Comparison of ENCODE assay signal across 8 cellular contexts in genomic region chr7:1433128-1433920, GRCh38.
"Had no signal": no experiment of that assay in that cellular context is flagged by ENCODE, and none has a peak within 500 bp of the region (broad histone marks: within the 10 kb centered on the region; RNA-seq: fewer than 3 reads in every experiment).

No MANE protein-coding gene starts in this region.

- FAIRE-seq: astrocyte, bronchial epithelial cell had no signal

- DNase-seq: Kasumi-1, KG1, NCI-H510A had no signal

- H3K4me1 ChIP-seq: adrenal gland had no signal

- H3K4me3 ChIP-seq: adrenal gland, body of pancreas had no signal

- H3K27me3 ChIP-seq: adrenal gland had no signal

- H3K9me3 ChIP-seq: adrenal gland, body of pancreas had no signal

- H3K27ac ChIP-seq: adrenal gland, body of pancreas, VCaP had no signal
